Comparison of ENCODE assay signal across 8 cellular contexts in the genomic region with DNA sequence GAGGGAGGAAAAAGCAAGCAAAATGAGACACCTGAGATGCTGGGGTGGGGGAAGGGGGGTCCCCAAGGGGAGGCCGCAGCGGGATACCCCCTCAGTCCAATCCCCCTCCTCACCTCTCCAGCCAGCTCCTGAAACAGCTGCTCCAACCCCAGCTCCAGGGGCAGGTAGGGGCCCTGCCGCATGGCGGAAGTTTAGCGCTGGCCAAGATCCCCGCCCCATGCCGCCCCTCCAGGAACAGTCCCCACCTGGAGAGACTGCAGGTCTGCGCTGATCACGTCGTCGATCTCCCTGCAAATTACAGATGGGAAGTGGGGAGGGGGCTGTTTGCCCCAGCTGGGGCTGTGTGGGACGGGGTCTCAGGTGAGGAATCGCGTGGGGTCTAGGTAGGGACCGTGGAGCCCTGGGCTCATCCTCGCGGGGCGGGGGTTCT. TPM values are rescaled to one million over a fixed set of nuclear protein-coding genes. Genes with fewer than 3 reads are reported as not detected.
DNase-seq lines count a peak whose midpoint lies in the region; ATAC-seq and TF ChIP-seq lines count a peak whose summit lies in the region.

No MANE protein-coding gene starts in this region.

- H3K4me3 Mint-ChIP-seq in activated CD4-positive, alpha-beta T cell treated with anti-CD3 and anti-CD28 coated beads, Interleukin-2, amount 10 ng/mL, durations not matched to agents 7 days and 5 days = peak overlapping the region; percentile 69
- peak overlapping the region; percentile 69 for H3K4me3 Mint-ChIP-seq in glutamatergic neuron (ENCODE audit: unreplicated experiment)

- peak; percentile 47 for DNase-seq in NCI-H345 (lab: John Stamatoyannopoulos, UW)
- DNase-seq in NCI-H345 treated with DMSO at 0.1 percent for 48 hours (lab: John Stamatoyannopoulos, UW; ENCODE audit: unreplicated experiment) = no peak
- DNase-seq in activated CD4-positive, alpha-beta T cell treated with anti-CD3 and anti-CD28 coated beads, Interleukin-2, amount 10 ng/mL, durations not matched to agents 7 days and 5 days = peak; percentile 27
- no peak for DNase-seq in glutamatergic neuron
- DNase-seq in sciatic nerve (ENCODE audit: low spot score) = peak; percentile 60
- no peak for DNase-seq in G401 (ENCODE audit: low spot score)
- DNase-seq in globus pallidus (ENCODE audit: low spot score) = no peak
- no peak for DNase-seq in T1000 (lab: John Stamatoyannopoulos, UW)

- peak overlapping the region; percentile 83 for H3K27ac Mint-ChIP-seq in activated CD4-positive, alpha-beta T cell treated with anti-CD3 and anti-CD28 coated beads, Interleukin-2, amount 10 ng/mL, durations not matched to agents 7 days and 5 days
- no peak overlapping the region for H3K27ac Mint-ChIP-seq in glutamatergic neuron (ENCODE audit: unreplicated experiment)

- TF ChIP-seq CTCF in glutamatergic neuron (IDR thresholded peaks at IDR 0.05; ENCODE audit: partially characterized antibody, unreplicated experiment) = no peak

- POLR2A ChIA-PET in activated CD4-positive, alpha-beta T cell treated with anti-CD3 and anti-CD28 coated beads, Interleukin-2, amount 10 ng/mL, durations not matched to agents 7 days and 5 days (lab: Charles Lee) = no interaction called here

- H3K36me3 Mint-ChIP-seq in activated CD4-positive, alpha-beta T cell treated with anti-CD3 and anti-CD28 coated beads, Interleukin-2, amount 10 ng/mL, durations not matched to agents 7 days and 5 days (ENCODE audit: low read depth) = peaks cover 6% of the 10 kb centered on the region
- peaks cover 5% of the 10 kb centered on the region for H3K36me3 Mint-ChIP-seq in glutamatergic neuron (ENCODE audit: unreplicated experiment)

- in situ Hi-C loops in G401 (cut with HindIII; ENCODE audit: low sequenced_read_pairs) = no loop called here

- H3K4me1 Mint-ChIP-seq in activated CD4-positive, alpha-beta T cell treated with anti-CD3 and anti-CD28 coated beads, Interleukin-2, amount 10 ng/mL, durations not matched to agents 7 days and 5 days = peaks cover 49% of the 10 kb centered on the region
- peaks cover 7% of the 10 kb centered on the region for H3K4me1 Mint-ChIP-seq in glutamatergic neuron (ENCODE audit: low read depth, unreplicated experiment)

- H3K27me3 Mint-ChIP-seq in activated CD4-positive, alpha-beta T cell treated with anti-CD3 and anti-CD28 coated beads, Interleukin-2, amount 10 ng/mL, durations not matched to agents 7 days and 5 days = peaks cover 7% of the 10 kb centered on the region
- peaks cover 20% of the 10 kb centered on the region for H3K27me3 Mint-ChIP-seq in glutamatergic neuron (ENCODE audit: unreplicated experiment)

- intact Hi-C loops in sciatic nerve (cut with DNase I) = no loop called here

- CTCF ChIA-PET in activated CD4-positive, alpha-beta T cell treated with anti-CD3 and anti-CD28 coated beads, Interleukin-2, amount 10 ng/mL, durations not matched to agents 7 days and 5 days (lab: Charles Lee) = interaction anchor here (0.6 to 1.7 kb wide), 7 partner anchors 12 to 1731 kb away, joined by 3 to 8 read pairs (median 3); a partner anchor contains a TSS

- ATAC-seq in sciatic nerve = no peak

- H3K9me3 Mint-ChIP-seq in activated CD4-positive, alpha-beta T cell treated with anti-CD3 and anti-CD28 coated beads, Interleukin-2, amount 10 ng/mL, durations not matched to agents 7 days and 5 days = no peaks in the 10 kb centered on the region
- peaks cover 10% of the 10 kb centered on the region for H3K9me3 Mint-ChIP-seq in glutamatergic neuron (ENCODE audit: unreplicated experiment)

RNA-seq across cellular contexts. Expression of a gene that starts 9.0 kb away (rescaled TPM):
- 1 to 10 TPM; 3.5 to 3.7 TPM for total RNA-seq in activated CD4-positive, alpha-beta T cell treated with anti-CD3 and anti-CD28 coated beads, Interleukin-2, amount 10 ng/mL, durations not matched to agents 7 days and 5 days
- 4.8 TPM for total RNA-seq in glutamatergic neuron (ENCODE audit: unreplicated experiment)
- 5.6 TPM for total RNA-seq in sciatic nerve
- 5.3 and 5.8 TPM in 2 replicates for total RNA-seq in G401 (2014; rRNA removed; shearing (Covaris generic))

RNA-seq across cellular contexts. Expression of a gene that starts 38.0 kb away (rescaled TPM):
- not detected for total RNA-seq in activated CD4-positive, alpha-beta T cell treated with anti-CD3 and anti-CD28 coated beads, Interleukin-2, amount 10 ng/mL, durations not matched to agents 7 days and 5 days
- total RNA-seq in glutamatergic neuron (ENCODE audit: unreplicated experiment) (not detected), sciatic nerve (not detected)
- not detected in 2 replicates for total RNA-seq in G401 (2014; rRNA removed; shearing (Covaris generic))

RNA-seq across cellular contexts. Expression of a gene that starts 53.7 kb away (rescaled TPM):
- total RNA-seq in activated CD4-positive, alpha-beta T cell treated with anti-CD3 and anti-CD28 coated beads, Interleukin-2, amount 10 ng/mL, durations not matched to agents 7 days and 5 days = not detected
- total RNA-seq in glutamatergic neuron (ENCODE audit: unreplicated experiment) (not detected), sciatic nerve (not detected)
- not detected in 2 replicates for total RNA-seq in G401 (2014; rRNA removed; shearing (Covaris generic))

Comparison
In these comparisons a context has a peak if more than half of its experiments do, and no peak if none do; other contexts are left out.
1. DNase-seq: peak in NCI-H345 (single experiment), activated CD4-positive, alpha-beta T cell treated with anti-CD3 and anti-CD28 coated beads, Interleukin-2, amount 10 ng/mL, durations not matched to agents 7 days and 5 days (single experiment) and sciatic nerve (single experiment); none in NCI-H345 treated with DMSO at 0.1 percent for 48 hours (single experiment), glutamatergic neuron (single experiment), G401 (single experiment), globus pallidus (single experiment) and T1000 (single experiment).